ENCODE assay signal across 8 cellular contexts in genomic region chr13:78609464-78610205, GRCh38. TPM values are rescaled to one million over a fixed set of nuclear protein-coding genes. Genes with fewer than 3 reads are reported as not detected.
DNase-seq lines count a peak whose midpoint lies in the region; ATAC-seq and TF ChIP-seq lines count a peak whose summit lies in the region.

No MANE protein-coding gene starts in this region.

- peaks cover 11% of the 10 kb centered on the region; the same call in 1 of the 2 replicates for H4K20me1 ChIP-seq in OCI-LY3 (ENCODE audit: insufficient read depth, low read length)

- H3K36me3 ChIP-seq in OCI-LY3 (replicated peaks; ENCODE audit: low read depth, low read length) (peaks cover 5% of the 10 kb centered on the region), HAP-1 (replicated peaks) (no peaks in the 10 kb centered on the region)

- DNase-seq in EL = peak; percentile 29
- DNase-seq in fibroblast of the aortic adventitia (ENCODE audit: low read depth) = peak; percentile 20
- DNase-seq in posterior vena cava (ENCODE audit: low spot score) = peak; percentile 83
- no peak for DNase-seq in HAP-1 (ENCODE audit: low spot score in 2 of 2)
- DNase-seq in anterior cingulate cortex (lab: John Stamatoyannopoulos, UW) = no peak
- DNase-seq in omental fat pad (ENCODE audit: low spot score) = no peak

- no peak overlapping the region for H2AFZ ChIP-seq in OCI-LY3 (ENCODE audit: low read depth, low read length)

- no peak for TF ChIP-seq CTCF in OCI-LY3 (IDR thresholded peaks at IDR 0.05; ENCODE audit: low read depth, low read length)
- no peak for TF ChIP-seq CTCF in fibroblast of the aortic adventitia (IDR thresholded peaks at IDR 0.05; ENCODE audit: insufficient read depth, low read length)
- no peak for TF ChIP-seq CTCF in omental fat pad (IDR thresholded peaks at IDR 0.05)

- H3K9ac ChIP-seq in OCI-LY3 (ENCODE audit: low read length) = peak overlapping the region; percentile 7; the same call in 1 of the 2 replicates

- H3K79me2 ChIP-seq in OCI-LY3 (ENCODE audit: low read length) = no peaks in the 10 kb centered on the region

- in situ Hi-C loops in HAP-1 (cut with MboI; ENCODE audit: low sequenced_read_pairs) = no loop called here

- H3K4me2 ChIP-seq in OCI-LY3 (ENCODE audit: low read length) = peak overlapping the region; percentile 53

- H3K9me3 ChIP-seq in OCI-LY3 (ENCODE audit: insufficient read depth, low read length) = no peaks in the 10 kb centered on the region
- H3K9me3 ChIP-seq in HAP-1 = no peaks in the 10 kb centered on the region

- peaks cover 19% of the 10 kb centered on the region for H3K4me1 ChIP-seq in OCI-LY3 (ENCODE audit: low read length)
- H3K4me1 ChIP-seq in HAP-1 = no peaks in the 10 kb centered on the region

- peak overlapping the region; percentile 69 for H3K4me3 ChIP-seq in OCI-LY3 (ENCODE audit: low read length)
- peak overlapping the region; percentile 63 for H3K4me3 ChIP-seq in fibroblast of the aortic adventitia (ENCODE audit: low read depth, low read length)
- no peak overlapping the region for H3K4me3 ChIP-seq in HAP-1

- intact Hi-C loops in posterior vena cava (cut with DNase I) = no loop called here

- no peaks in the 10 kb centered on the region for H3K27me3 ChIP-seq in OCI-LY3 (ENCODE audit: low read depth, low read length)
- H3K27me3 ChIP-seq in HAP-1 (ENCODE audit: low read depth) = peaks cover 12% of the 10 kb centered on the region

- ATAC-seq in GM21619 (IDR thresholded peaks at IDR 0.05; ENCODE audit: unreplicated experiment) = no peak
- ATAC-seq in omental fat pad (ENCODE audit: low FRiP score) = no peak

- H3K27ac ChIP-seq in OCI-LY3 (ENCODE audit: low read length) = no peak overlapping the region

RNA-seq across cellular contexts. Expression of gene POU4F1, which starts 6.3 kb away (rescaled TPM):
- total RNA-seq in fibroblast of the aortic adventitia (ENCODE audit: low replicate concordance) = not detected in 2 replicates
- not detected for total RNA-seq in posterior vena cava
- not detected for total RNA-seq in omental fat pad

RNA-seq across cellular contexts. Expression of gene OBI1, which starts 49.3 kb away (rescaled TPM):
- total RNA-seq in fibroblast of the aortic adventitia (ENCODE audit: low replicate concordance) = 20.0 and 28.3 TPM in 2 replicates
- total RNA-seq in posterior vena cava = 1 to 10 TPM; 8.9 to 9.1 TPM
- 10 to 100 TPM in 2 of 4 donors, 1 to 10 TPM in 2; 5.8 to 14.7 (median 10.0) TPM for total RNA-seq in omental fat pad

Comparison
In these comparisons a context has a peak if more than half of its experiments do, and no peak if none do; other contexts are left out.
1. DNase-seq: peak in EL (single experiment), fibroblast of the aortic adventitia (single experiment) and posterior vena cava (single experiment); none in HAP-1 (0 of 2), anterior cingulate cortex (0 of 58) and omental fat pad (single experiment).